In the genomic region with DNA sequence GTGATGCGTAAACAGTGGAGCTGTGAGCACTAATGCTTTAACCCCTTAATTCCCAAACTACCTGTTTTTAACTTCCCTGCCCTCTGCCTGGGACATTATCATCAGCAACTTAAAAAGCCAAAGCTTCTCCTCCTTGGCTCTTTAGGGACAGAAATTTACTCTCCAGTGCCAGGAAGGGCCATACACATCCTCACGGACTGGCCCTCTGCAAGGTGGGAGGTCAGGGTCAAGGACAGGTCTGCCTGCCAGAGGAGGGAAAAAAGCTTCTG, we compare ENCODE assay signal across 21 cellular contexts.
"Had no signal": no experiment of that assay in that cellular context is flagged by ENCODE, and none has a peak within 500 bp of the region (broad histone marks: within the 10 kb centered on the region; RNA-seq: fewer than 3 reads in every experiment).

No MANE protein-coding gene starts in this region.

- H3K36me3 Mint-ChIP-seq: activated CD8-positive, alpha-beta memory T cell treated with anti-CD3 and anti-CD28 coated beads, Interleukin-2, amount 10 ng/mL, durations not matched to agents 7 days and 5 days; activated naive CD4-positive, alpha-beta T cell treated with anti-CD3 and anti-CD28 coated beads, Interleukin-2, amount 50 U/mL, for 72 hours had no signal

- H3K27me3 ChIP-seq: breast epithelium, heart left ventricle, pancreas, tibial nerve had no signal

- H3K4me3 ChIP-seq: breast epithelium, heart left ventricle, pancreas, psoas muscle, tibial nerve had no signal

- H3K27me3 Mint-ChIP-seq: activated B cell treated with CpG ODN at 0.5 μM for 24 hours; activated CD8-positive, alpha-beta memory T cell treated with anti-CD3 and anti-CD28 coated beads, Interleukin-2, amount 10 ng/mL, durations not matched to agents 7 days and 5 days had no signal

- DNase-seq: activated B cell treated with CpG ODN at 0.5 μM for 24 hours; activated CD4-positive, alpha-beta T cell treated with anti-CD3 and anti-CD28 coated beads, Interleukin-2, amount 50 U/mL, for 1 hour; activated CD8-positive, alpha-beta memory T cell treated with anti-CD3 and anti-CD28 coated beads, Interleukin-2, amount 10 ng/mL, durations not matched to agents 7 days and 5 days; activated CD8-positive, alpha-beta T cell treated with anti-CD3 and anti-CD28 coated beads, Interleukin-2, amount 10 ng/mL, durations not matched to agents 7 days and 5 days; activated naive CD4-positive, alpha-beta T cell; activated T-cell treated with anti-CD3 and anti-CD28 coated beads, Interleukin-2, amount 50 U/mL, for 72 hours; central memory CD4-positive, alpha-beta T cell; endodermal cell; foreskin fibroblast; heart left ventricle; islet precursor cell; left colon; nephron progenitor cell; pancreas; psoas muscle; stimulated activated CD4-positive, alpha-beta T cell treated with anti-CD3 and anti-CD28 coated beads, Interleukin-2, amount 100 ng/mL, for 48 hours; stimulated activated naive CD4-positive, alpha-beta T cell treated with Interleukin-2 at 50 U/mL for 16 hours; T-helper 2 cell had no signal

- FAIRE-seq: pancreas had no signal

- H3K4me1 ChIP-seq: breast epithelium, pancreas, psoas muscle had no signal

- H3K36me3 ChIP-seq: breast epithelium, heart left ventricle, pancreas, tibial nerve had no signal

- H3K4me1 Mint-ChIP-seq: activated B cell treated with CpG ODN at 0.5 μM for 24 hours; activated CD8-positive, alpha-beta memory T cell treated with anti-CD3 and anti-CD28 coated beads, Interleukin-2, amount 10 ng/mL, durations not matched to agents 7 days and 5 days had no signal

- H3K9me3 ChIP-seq: breast epithelium, heart left ventricle, pancreas, psoas muscle, tibial nerve had no signal

- H3K9me3 Mint-ChIP-seq: activated B cell treated with CpG ODN at 0.5 μM for 24 hours; activated naive CD4-positive, alpha-beta T cell treated with anti-CD3 and anti-CD28 coated beads, Interleukin-2, amount 50 U/mL, for 72 hours; endodermal cell; nephron progenitor cell had no signal

- H3K4me3 Mint-ChIP-seq: activated B cell treated with CpG ODN at 0.5 μM for 24 hours; activated CD8-positive, alpha-beta memory T cell treated with anti-CD3 and anti-CD28 coated beads, Interleukin-2, amount 10 ng/mL, durations not matched to agents 7 days and 5 days; activated CD8-positive, alpha-beta T cell treated with anti-CD3 and anti-CD28 coated beads, Interleukin-2, amount 10 ng/mL, durations not matched to agents 7 days and 5 days; activated T-cell treated with anti-CD3 and anti-CD28 coated beads, Interleukin-2, amount 50 U/mL, for 72 hours; endodermal cell; nephron progenitor cell had no signal

- H3K27ac Mint-ChIP-seq: activated B cell treated with CpG ODN at 0.5 μM for 24 hours; activated CD8-positive, alpha-beta memory T cell treated with anti-CD3 and anti-CD28 coated beads, Interleukin-2, amount 10 ng/mL, durations not matched to agents 7 days and 5 days; activated CD8-positive, alpha-beta T cell treated with anti-CD3 and anti-CD28 coated beads, Interleukin-2, amount 10 ng/mL, durations not matched to agents 7 days and 5 days; activated naive CD4-positive, alpha-beta T cell treated with anti-CD3 and anti-CD28 coated beads, Interleukin-2, amount 50 U/mL, for 72 hours; activated T-cell treated with anti-CD3 and anti-CD28 coated beads, Interleukin-2, amount 50 U/mL, for 72 hours; endodermal cell; nephron progenitor cell had no signal

- H3K27ac ChIP-seq: breast epithelium, heart left ventricle, pancreas, psoas muscle had no signal
